8 cellular contexts compared by ENCODE assay signal in the genomic region with DNA sequence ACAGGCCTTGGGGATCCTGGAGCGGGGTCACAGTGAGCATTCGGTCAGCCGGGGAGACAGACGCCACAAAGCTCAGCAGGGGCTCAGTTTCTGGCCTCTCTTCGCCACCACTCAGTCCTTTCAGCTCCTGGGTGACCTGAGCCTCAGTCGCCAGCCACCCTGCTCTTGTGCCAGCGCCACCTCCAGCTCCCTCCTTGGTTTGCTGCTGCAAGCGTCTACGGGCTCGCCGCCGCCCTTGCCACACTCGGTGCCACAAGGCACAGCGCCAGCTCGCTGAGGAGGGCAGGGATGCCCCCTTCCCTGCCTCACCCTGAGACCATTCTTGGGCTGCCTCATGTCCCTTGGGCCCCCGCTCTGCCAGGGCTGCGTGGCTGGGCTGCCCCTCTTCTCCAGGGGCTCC. TPM values are rescaled to one million over a fixed set of nuclear protein-coding genes. Genes with fewer than 3 reads are reported as not detected.
DNase-seq lines count a peak whose midpoint lies in the region; ATAC-seq and TF ChIP-seq lines count a peak whose summit lies in the region.

No MANE protein-coding gene starts in this region.

- ATAC-seq in Right ventricle myocardium inferior (no peak), lower lobe of right lung (no peak), GM21367 (IDR thresholded peaks at IDR 0.05; ENCODE audit: unreplicated experiment) (no peak), HG03457 (IDR thresholded peaks at IDR 0.05; ENCODE audit: unreplicated experiment) (no peak)

- peaks cover 47% of the 10 kb centered on the region for H3K4me1 Mint-ChIP-seq in brain

- no peaks in the 10 kb centered on the region for H3K9me3 ChIP-seq in lower lobe of right lung
- H3K9me3 ChIP-seq in vagina, result no peaks in the 10 kb centered on the region

- DNase-seq in Right ventricle myocardium inferior (ENCODE audit: missing footprints) (peak; percentile 73), cardiac septum (ENCODE audit: low spot score) (no peak), lower lobe of right lung (no peak), vagina (ENCODE audit: extremely low spot score in 2 of 2) (no peak)
- DNase-seq in activated effector memory CD4-positive, alpha-beta T cell treated with anti-CD3 and anti-CD28 coated beads, Interleukin-2, amount 50 U/mL, for 16 hours, result no peak

- H3K27ac Mint-ChIP-seq in brain, result peak overlapping the region; percentile 94 to 99 (median 97)

- no peak for TF ChIP-seq POLR2A in vagina (IDR thresholded peaks at IDR 0.05)

- no peak for TF ChIP-seq CTCF in brain (conservative IDR thresholded peaks at IDR 0.05)
- TF ChIP-seq CTCF in lower lobe of right lung (IDR thresholded peaks at IDR 0.05), result no peak
- no peak for TF ChIP-seq CTCF in vagina (IDR thresholded peaks at IDR 0.05)

- H3K4me3 Mint-ChIP-seq in brain, result peak overlapping the region; percentile 94 to 97 (median 97)

- H3K4me1 ChIP-seq in lower lobe of right lung, result peaks cover 56% of the 10 kb centered on the region
- H3K4me1 ChIP-seq in vagina, result peaks cover 44% of the 10 kb centered on the region

- H3K27ac ChIP-seq in lower lobe of right lung, result peak overlapping the region; percentile 86
- peak overlapping the region; percentile 100 for H3K27ac ChIP-seq in vagina

- H3K27me3 ChIP-seq in lower lobe of right lung (ENCODE audit: low read depth) (no peaks in the 10 kb centered on the region), vagina (no peaks in the 10 kb centered on the region)

- intact Hi-C loops in Right ventricle myocardium inferior (cut with DNase I), result no loop called here
- intact Hi-C loops in cardiac septum (cut with DNase I), result no loop called here
- intact Hi-C loops in lower lobe of right lung (cut with DNase I), result no loop called here
- intact Hi-C loops in vagina (cut with DNase I), result no loop called here

- H3K36me3 ChIP-seq in lower lobe of right lung (peaks cover 72% of the 10 kb centered on the region), vagina (peaks cover 0 to 44% of the 10 kb centered on the region in 2 donors)

- peaks cover 16% of the 10 kb centered on the region for H3K27me3 Mint-ChIP-seq in brain

- H3K9me3 Mint-ChIP-seq in brain, result peaks cover 0 to 3% (median 0%) of the 10 kb centered on the region in 5 experiments

- peak overlapping the region; percentile 80 for H3K4me3 ChIP-seq in lower lobe of right lung
- H3K4me3 ChIP-seq in vagina, result peak overlapping the region; percentile 79 to 84

- H3K36me3 Mint-ChIP-seq in brain, result peaks cover 60% of the 10 kb centered on the region

RNA-seq across cellular contexts. Expression of gene EEF1G, which starts 1.5 kb away (rescaled TPM):
- total RNA-seq in Right ventricle myocardium inferior, result 907 TPM
- total RNA-seq in cardiac septum, result 735 TPM
- polyA plus RNA-seq in brain (ENCODE audit: insufficient read depth, low read depth, low replicate concordance), result 3,048 TPM
- total RNA-seq in lower lobe of right lung, result 899 TPM
- 1,183 TPM for total RNA-seq in vagina

RNA-seq across cellular contexts. Expression of gene TUT1, which starts 16.2 kb away (rescaled TPM):
- total RNA-seq in Right ventricle myocardium inferior (13.7 TPM), cardiac septum (11.7 TPM), lower lobe of right lung (15.8 TPM), vagina (12.0 TPM)
- polyA plus RNA-seq in brain (ENCODE audit: insufficient read depth, low read depth, low replicate concordance), result 28.4 TPM

RNA-seq across cellular contexts. Expression of gene MTA2, which starts 26.5 kb away (rescaled TPM):
- total RNA-seq in Right ventricle myocardium inferior (34.1 TPM), cardiac septum (36.8 TPM), lower lobe of right lung (68.4 TPM), vagina (96.3 TPM)
- 111 TPM for polyA plus RNA-seq in brain (ENCODE audit: insufficient read depth, low read depth, low replicate concordance)

RNA-seq across cellular contexts. Expression of gene AHNAK, which starts 28.6 kb away (rescaled TPM):
- 332 TPM for total RNA-seq in Right ventricle myocardium inferior
- total RNA-seq in cardiac septum, result 485 TPM
- 17.2 TPM for polyA plus RNA-seq in brain (ENCODE audit: insufficient read depth, low read depth, low replicate concordance)
- 809 TPM for total RNA-seq in lower lobe of right lung
- total RNA-seq in vagina, result 828 TPM

RNA-seq across cellular contexts. Expression of gene EML3, which starts 37.4 kb away (rescaled TPM):
- total RNA-seq in Right ventricle myocardium inferior (16.4 TPM), cardiac septum (29.6 TPM), lower lobe of right lung (69.3 TPM), vagina (69.0 TPM)
- 23.3 TPM for polyA plus RNA-seq in brain (ENCODE audit: insufficient read depth, low read depth, low replicate concordance)
